In genomic region chr2:196233808-196234501, GRCh38 we compare ENCODE assay signal across 8 cellular contexts.
DNase-seq lines count a peak whose midpoint lies in the region; ATAC-seq and TF ChIP-seq lines count a peak whose summit lies in the region.

No MANE protein-coding gene starts in this region.

- no peak overlapping the region for H3K4me3 ChIP-seq in skin epidermis

- H3K4me1 Mint-ChIP-seq in chondrocyte (ENCODE audit: low read depth), result peaks cover 44% of the 10 kb centered on the region

- H3K4me3 Mint-ChIP-seq in chondrocyte (ENCODE audit: unreplicated experiment), result no peak overlapping the region

- H3K27me3 Mint-ChIP-seq in chondrocyte (ENCODE audit: low read depth), result no peaks in the 10 kb centered on the region

- H3K27ac ChIP-seq in KOPT-K1 (ENCODE audit: low read depth, low read length, poor library complexity, severe bottlenecking) (peak overlapping the region; percentile 63), skin epidermis (peak overlapping the region in 20 of 21 experiments; percentile 7 to 87 (median 78))

- ATAC-seq in GM21529 (IDR thresholded peaks at IDR 0.05; ENCODE audit: unreplicated experiment), result peak; percentile 83

- H3K36me3 ChIP-seq in KOPT-K1 (ENCODE audit: insufficient read depth, low read length), result no peaks in the 10 kb centered on the region

- H3K36me3 Mint-ChIP-seq in chondrocyte (ENCODE audit: low read depth), result peaks cover 9% of the 10 kb centered on the region

- H3K27ac Mint-ChIP-seq in chondrocyte (ENCODE audit: unreplicated experiment), result peak overlapping the region; percentile 91

- no peak for TF ChIP-seq CTCF in chondrocyte (IDR thresholded peaks at IDR 0.05)

- H3K9me3 Mint-ChIP-seq in chondrocyte (ENCODE audit: low read depth), result no peaks in the 10 kb centered on the region

- DNase-seq in ELR (ENCODE audit: low read depth), result peak; percentile 26
- no peak for DNase-seq in chondrocyte (ENCODE audit: low spot score)
- no peak for DNase-seq in effector CD4-positive, alpha-beta T cell
- DNase-seq in DMS153 treated with DMSO at 0.1 percent for 48 hours (lab: John Stamatoyannopoulos, UW; ENCODE audit: unreplicated experiment), result no peak
- no peak for DNase-seq in NCI-H526 treated with DMSO at 0.1 percent for 48 hours (lab: John Stamatoyannopoulos, UW)

- H3K9me3 ChIP-seq in KOPT-K1 (ENCODE audit: insufficient read depth, low read length, poor library complexity, severe bottlenecking), result peaks cover 8% of the 10 kb centered on the region
